ENCODE assay signal across 18 cellular contexts in the genomic region with DNA sequence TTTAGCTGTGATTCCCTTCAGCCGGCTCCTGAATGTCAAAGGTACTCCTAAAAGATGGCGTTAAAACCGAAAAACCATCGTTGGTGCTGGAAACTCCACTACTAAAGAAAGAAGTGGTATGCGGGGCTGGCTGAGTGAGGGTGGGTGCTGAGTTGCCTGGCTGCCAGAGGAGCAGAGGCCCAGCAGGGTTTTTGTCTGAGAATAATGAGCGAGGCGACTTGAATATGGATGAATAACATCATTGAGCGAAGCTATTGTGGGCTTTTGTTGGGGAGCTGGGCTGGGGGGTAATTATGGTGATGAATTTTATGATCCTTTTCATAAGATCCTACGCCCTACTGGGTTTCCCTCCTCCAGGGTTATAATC. TPM values are rescaled to one million over a fixed set of nuclear protein-coding genes. Genes with fewer than 3 reads are reported as not detected.
DNase-seq lines count a peak whose midpoint lies in the region; ATAC-seq and TF ChIP-seq lines count a peak whose summit lies in the region.
"Had no signal": no experiment of that assay in that cellular context is flagged by ENCODE, and none has a peak within 500 bp of the region (broad histone marks: within the 10 kb centered on the region; RNA-seq: fewer than 3 reads in every experiment).

No MANE protein-coding gene starts in this region.

- peak overlapping the region; percentile 10 for H3K27ac Mint-ChIP-seq in glutamatergic neuron (ENCODE audit: unreplicated experiment)
- H3K27ac Mint-ChIP-seq in activated CD4-positive, alpha-beta T cell treated with anti-CD3 and anti-CD28 coated beads, Interleukin-2, amount 10 ng/mL, durations not matched to agents 7 days and 5 days, result no peak overlapping the region
- H3K27ac Mint-ChIP-seq: activated T-helper 2 cell treated with anti-CD3 and anti-CD28 coated beads, Interferon-gamma antibody, Interleukin-2, Interleukin-4, amounts not matched to agents 10 μg/mL and 5 μg/mL and 100 μg/mL, durations not matched to agents 14 hours and 24 hours and 36 hours; CD8-positive, alpha-beta T cell; immature natural killer cell; T-helper 2 cell treated with Interferon-gamma antibody and Interleukin-4, amounts not matched to agents 5 μg/mL and 100 μg/mL, for 36 hours had no signal

- no peak overlapping the region for H3K9ac ChIP-seq in Karpas-422 (ENCODE audit: low read length)

- H2AFZ ChIP-seq in neuron (ENCODE audit: low read depth, low read length) (no peak overlapping the region), Karpas-422 (ENCODE audit: low read length) (no peak overlapping the region)

- DNase-seq in NCI-H748 (lab: John Stamatoyannopoulos, UW; ENCODE audit: unreplicated experiment) (peak; percentile 50), NCI-H748 treated with DMSO at 0.1 percent for 48 hours (lab: John Stamatoyannopoulos, UW) (no peak), glutamatergic neuron (no peak), vagina (ENCODE audit: extremely low spot score in 2 of 2) (no peak), Karpas-422 (no peak)
- no peak for DNase-seq in activated CD4-positive, alpha-beta T cell treated with anti-CD3 and anti-CD28 coated beads, Interleukin-2, amount 10 ng/mL, durations not matched to agents 7 days and 5 days
- DNase-seq: CD8-positive, alpha-beta T cell; GF-D8; immature natural killer cell; NCI-H1092; right cardiac atrium; stimulated activated naive CD8-positive, alpha-beta T cell treated with anti-CD3 and anti-CD28 coated beads, Interleukin-15, Interleukin-2, amounts not matched to agents 100 U/mL and 50 U/mL, for 24 hours had no signal

- H3K9me3 Mint-ChIP-seq in glutamatergic neuron (ENCODE audit: unreplicated experiment), result peaks cover 1% of the 10 kb centered on the region
- no peaks in the 10 kb centered on the region for H3K9me3 Mint-ChIP-seq in activated CD4-positive, alpha-beta T cell treated with anti-CD3 and anti-CD28 coated beads, Interleukin-2, amount 10 ng/mL, durations not matched to agents 7 days and 5 days
- H3K9me3 Mint-ChIP-seq: activated T-helper 2 cell treated with anti-CD3 and anti-CD28 coated beads, Interferon-gamma antibody, Interleukin-2, Interleukin-4, amounts not matched to agents 10 μg/mL and 5 μg/mL and 100 μg/mL, durations not matched to agents 14 hours and 24 hours and 36 hours; CD8-positive, alpha-beta T cell; immature natural killer cell; T-helper 2 cell treated with Interferon-gamma antibody and Interleukin-4, amounts not matched to agents 5 μg/mL and 100 μg/mL, for 36 hours had no signal

- H3K36me3 ChIP-seq in neuron (ENCODE audit: insufficient read depth, low read length) (peaks cover 17% of the 10 kb centered on the region), vagina (no peaks in the 10 kb centered on the region), Karpas-422 (ENCODE audit: insufficient read depth, low read length) (no peaks in the 10 kb centered on the region)

- H3K9me3 ChIP-seq in neuron (ENCODE audit: low read length), result no peaks in the 10 kb centered on the region
- H3K9me3 ChIP-seq in vagina, result no peaks in the 10 kb centered on the region
- H3K9me3 ChIP-seq in Karpas-422 (ENCODE audit: low read length), result no peaks in the 10 kb centered on the region

- POLR2A ChIA-PET in activated CD4-positive, alpha-beta T cell treated with anti-CD3 and anti-CD28 coated beads, Interleukin-2, amount 10 ng/mL, durations not matched to agents 7 days and 5 days (lab: Charles Lee), result no interaction called here

- H3K27ac ChIP-seq in vagina, result peak overlapping the region; percentile 95
- no peak overlapping the region for H3K27ac ChIP-seq in Karpas-422 (ENCODE audit: low read length)
- H3K27ac ChIP-seq: 22Rv1 had no signal

- H4K20me1 ChIP-seq in Karpas-422 (ENCODE audit: insufficient read depth, low read depth, low read length), result no peaks in the 10 kb centered on the region

- peaks cover 15% of the 10 kb centered on the region for H3K27me3 Mint-ChIP-seq in glutamatergic neuron (ENCODE audit: unreplicated experiment)
- H3K27me3 Mint-ChIP-seq in activated CD4-positive, alpha-beta T cell treated with anti-CD3 and anti-CD28 coated beads, Interleukin-2, amount 10 ng/mL, durations not matched to agents 7 days and 5 days, result peaks cover 60% of the 10 kb centered on the region

- TF ChIP-seq CTCF in glutamatergic neuron (IDR thresholded peaks at IDR 0.05; ENCODE audit: partially characterized antibody, unreplicated experiment) (no peak), vagina (IDR thresholded peaks at IDR 0.05) (no peak)

- H3K27me3 ChIP-seq in neuron (ENCODE audit: insufficient read depth, low read length), result no peaks in the 10 kb centered on the region
- H3K27me3 ChIP-seq in vagina, result no peaks in the 10 kb centered on the region
- no peaks in the 10 kb centered on the region for H3K27me3 ChIP-seq in Karpas-422 (ENCODE audit: low read length)

- peaks cover 5% of the 10 kb centered on the region for H3K4me1 Mint-ChIP-seq in glutamatergic neuron (ENCODE audit: low read depth, unreplicated experiment)
- no peaks in the 10 kb centered on the region for H3K4me1 Mint-ChIP-seq in activated CD4-positive, alpha-beta T cell treated with anti-CD3 and anti-CD28 coated beads, Interleukin-2, amount 10 ng/mL, durations not matched to agents 7 days and 5 days
- H3K4me1 Mint-ChIP-seq: immature natural killer cell had no signal

- H3K79me2 ChIP-seq in Karpas-422 (ENCODE audit: low read length), result no peaks in the 10 kb centered on the region

- no peaks in the 10 kb centered on the region for H3K9me2 ChIP-seq in Karpas-422 (replicated peaks; ENCODE audit: insufficient read depth, low read length)

- H3K4me3 Mint-ChIP-seq in glutamatergic neuron (ENCODE audit: unreplicated experiment), result no peak overlapping the region
- no peak overlapping the region for H3K4me3 Mint-ChIP-seq in activated CD4-positive, alpha-beta T cell treated with anti-CD3 and anti-CD28 coated beads, Interleukin-2, amount 10 ng/mL, durations not matched to agents 7 days and 5 days
- H3K4me3 Mint-ChIP-seq: CD8-positive, alpha-beta T cell; immature natural killer cell; T-helper 2 cell treated with Interferon-gamma antibody and Interleukin-4, amounts not matched to agents 5 μg/mL and 100 μg/mL, for 36 hours had no signal

- no peak for ATAC-seq in HG02973 (IDR thresholded peaks at IDR 0.05; ENCODE audit: unreplicated experiment)
- ATAC-seq: CD8-positive, alpha-beta T cell; HCT116; right cardiac atrium; stimulated activated naive CD8-positive, alpha-beta T cell treated with anti-CD3 and anti-CD28 coated beads, Interleukin-15, Interleukin-2, amounts not matched to agents 100 U/mL and 50 U/mL, for 24 hours had no signal

- intact Hi-C loops in vagina (cut with DNase I), result no loop called here

- H3K36me3 Mint-ChIP-seq in glutamatergic neuron (ENCODE audit: unreplicated experiment), result no peaks in the 10 kb centered on the region
- no peaks in the 10 kb centered on the region for H3K36me3 Mint-ChIP-seq in activated CD4-positive, alpha-beta T cell treated with anti-CD3 and anti-CD28 coated beads, Interleukin-2, amount 10 ng/mL, durations not matched to agents 7 days and 5 days (ENCODE audit: low read depth)
- H3K36me3 Mint-ChIP-seq: CD8-positive, alpha-beta T cell; immature natural killer cell had no signal

- no peak for TF ChIP-seq POLR2A in vagina (IDR thresholded peaks at IDR 0.05)

- H3K4me2 ChIP-seq in Karpas-422 (ENCODE audit: low read depth, low read length, poor library complexity, severe bottlenecking), result no peak overlapping the region

- CTCF ChIA-PET in activated CD4-positive, alpha-beta T cell treated with anti-CD3 and anti-CD28 coated beads, Interleukin-2, amount 10 ng/mL, durations not matched to agents 7 days and 5 days (lab: Charles Lee), result no interaction called here

- H3K4me1 ChIP-seq in neuron (ENCODE audit: insufficient read depth, low read length) (peaks cover 37% of the 10 kb centered on the region), vagina (peaks cover 59% of the 10 kb centered on the region), Karpas-422 (ENCODE audit: low read length) (no peaks in the 10 kb centered on the region)

- H3K4me3 ChIP-seq in neuron (ENCODE audit: low read length) (peak overlapping the region; percentile 82), vagina (peak overlapping the region; percentile 55 to 56), Karpas-422 (ENCODE audit: low read length) (no peak overlapping the region)

RNA-seq across cellular contexts. Expression of a gene that starts 1.9 kb away (rescaled TPM):
- total RNA-seq in glutamatergic neuron (ENCODE audit: unreplicated experiment) (4.8 TPM), vagina (43.7 TPM)
- total RNA-seq in Karpas-422 (2014; rRNA removed; shearing (Covaris generic); ENCODE audit: low replicate concordance), result not detected in 2 replicates
- not detected for total RNA-seq in activated CD4-positive, alpha-beta T cell treated with anti-CD3 and anti-CD28 coated beads, Interleukin-2, amount 10 ng/mL, durations not matched to agents 7 days and 5 days
- total RNA-seq: activated T-helper 2 cell treated with anti-CD3 and anti-CD28 coated beads, Interferon-gamma antibody, Interleukin-2, Interleukin-4, amounts not matched to agents 10 μg/mL and 5 μg/mL and 100 μg/mL, durations not matched to agents 14 hours and 24 hours and 36 hours; CD8-positive, alpha-beta T cell had no signal
